In the genomic region with DNA sequence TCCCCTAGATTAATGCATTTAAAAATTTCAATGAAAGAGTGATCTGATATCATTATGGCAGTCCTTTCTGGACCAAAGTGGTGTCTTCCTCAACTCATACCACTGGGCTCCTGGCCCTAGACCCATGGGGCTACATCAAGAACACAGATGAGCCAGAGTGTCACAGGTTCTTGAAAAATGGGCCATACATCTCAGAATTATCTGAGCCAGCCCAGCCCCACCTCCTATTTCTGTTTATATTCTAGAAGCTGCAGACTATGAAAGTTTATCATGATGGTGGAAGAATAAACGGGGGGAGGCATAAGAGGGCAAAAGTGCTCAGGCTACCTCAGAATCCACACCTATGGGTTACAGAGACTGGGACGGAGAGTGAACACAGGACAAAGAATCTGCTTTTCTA, we compare ENCODE assay signal across 34 cellular contexts.
"Had no signal": no experiment of that assay in that cellular context is flagged by ENCODE, and none has a peak within 500 bp of the region (broad histone marks: within the 10 kb centered on the region; RNA-seq: fewer than 3 reads in every experiment).

No MANE protein-coding gene starts in this region.

- H3K4me3 Mint-ChIP-seq: activated B cell treated with CpG ODN at 0.5 μM for 24 hours; activated CD4-positive, alpha-beta memory T cell treated with anti-CD3 and anti-CD28 coated beads for 36 hours; activated CD4-positive, alpha-beta T cell treated with anti-CD3 and anti-CD28 coated beads, Interleukin-2, amount 10 ng/mL, durations not matched to agents 24 days and 14 days; activated CD8-positive, alpha-beta memory T cell treated with anti-CD3 and anti-CD28 coated beads, Interleukin-2, amount 10 ng/mL, durations not matched to agents 7 days and 5 days; activated CD8-positive, alpha-beta T cell treated with anti-CD3 and anti-CD28 coated beads, Interleukin-2, amount 10 ng/mL, durations not matched to agents 7 days and 5 days; activated naive CD4-positive, alpha-beta T cell treated with anti-CD3 and anti-CD28 coated beads, Interleukin-2, amount 10 ng/mL, durations not matched to agents 7 days and 5 days; activated naive CD4-positive, alpha-beta T cell treated with anti-CD3 and anti-CD28 coated beads, Interleukin-2, amount 50 U/mL, for 24 hours; activated naive CD8-positive, alpha-beta T cell; activated naive CD8-positive, alpha-beta T cell treated with anti-CD3 and anti-CD28 coated beads, Interleukin-2, amount 10 ng/mL, durations not matched to agents 7 days and 5 days; activated naive CD8-positive, alpha-beta T cell treated with anti-CD3 and anti-CD28 coated beads, Interleukin-2, amount 50 U/mL, for 24 hours; activated T-cell treated with anti-CD3 and anti-CD28 coated beads, Interleukin-2, amount 50 U/mL, for 24 hours; T-helper 1 cell treated with Interleukin-12 subunit alpha and Interleukin-12 subunit beta and Interleukin-4 antibody, amounts not matched to agents 30 μg/mL and 1 μg/mL, for 36 hours; T-helper 2 cell treated with Interferon-gamma antibody and Interleukin-4, amounts not matched to agents 5 μg/mL and 100 μg/mL, for 36 hours had no signal

- H3K9me3 Mint-ChIP-seq: activated B cell treated with CpG ODN at 0.5 μM for 24 hours; activated CD4-positive, alpha-beta memory T cell treated with anti-CD3 and anti-CD28 coated beads for 36 hours; activated CD4-positive, alpha-beta T cell treated with anti-CD3 and anti-CD28 coated beads, Interleukin-2, amount 10 ng/mL, durations not matched to agents 24 days and 14 days; activated naive CD4-positive, alpha-beta T cell treated with anti-CD3 and anti-CD28 coated beads, Interleukin-2, amount 10 ng/mL, durations not matched to agents 7 days and 5 days; activated naive CD4-positive, alpha-beta T cell treated with anti-CD3 and anti-CD28 coated beads, Interleukin-2, amount 50 U/mL, for 24 hours; activated naive CD8-positive, alpha-beta T cell treated with anti-CD3 and anti-CD28 coated beads, Interleukin-2, amount 10 ng/mL, durations not matched to agents 7 days and 5 days; activated naive CD8-positive, alpha-beta T cell treated with anti-CD3 and anti-CD28 coated beads, Interleukin-2, amount 50 U/mL, for 24 hours; activated T-cell treated with anti-CD3 and anti-CD28 coated beads, Interleukin-2, amount 50 U/mL, for 24 hours; activated T-helper 2 cell treated with anti-CD3 and anti-CD28 coated beads, Interferon-gamma antibody, Interleukin-2, Interleukin-4, amounts not matched to agents 10 μg/mL and 5 μg/mL and 100 μg/mL, durations not matched to agents 14 hours and 24 hours and 36 hours; T-helper 1 cell treated with Interleukin-12 subunit alpha and Interleukin-12 subunit beta and Interleukin-4 antibody, amounts not matched to agents 30 μg/mL and 1 μg/mL, for 36 hours; T-helper 2 cell treated with Interferon-gamma antibody and Interleukin-4, amounts not matched to agents 5 μg/mL and 100 μg/mL, for 36 hours had no signal

- H3K27ac ChIP-seq: ascending aorta, brain microvascular endothelial cell, breast epithelium, VCaP had no signal

- DNase-seq: activated B cell treated with CpG ODN at 0.5 μM for 24 hours; activated CD4-positive, alpha-beta memory T cell treated with anti-CD3 and anti-CD28 coated beads for 36 hours; activated CD4-positive, alpha-beta T cell treated with anti-CD3 and anti-CD28 coated beads for 4 hours; activated CD4-positive, alpha-beta T cell treated with anti-CD3 and anti-CD28 coated beads, Interleukin-2, amount 10 ng/mL, durations not matched to agents 24 days and 14 days; activated CD4-positive, alpha-beta T cell treated with anti-CD3 and anti-CD28 coated beads, Interleukin-2, amount 50 U/mL, for 1 hour; activated CD4-positive, alpha-beta T cell treated with anti-CD3 and anti-CD28 coated beads, Interleukin-2, amount 50 U/mL, for 4 hours; activated CD4-positive, CD25-positive, alpha-beta regulatory T cell treated with anti-CD3 and anti-CD28 coated beads, Interleukin-2, amount 50 U/mL, for 72 hours; activated CD8-positive, alpha-beta memory T cell treated with anti-CD3 and anti-CD28 coated beads for 24 hours; activated CD8-positive, alpha-beta memory T cell treated with anti-CD3 and anti-CD28 coated beads, Interleukin-2, amount 10 ng/mL, durations not matched to agents 7 days and 5 days; activated CD8-positive, alpha-beta memory T cell treated with anti-CD3 and anti-CD28 coated beads, Interleukin-2, amount 50 U/mL, for 48 hours; activated CD8-positive, alpha-beta T cell treated with anti-CD3 and anti-CD28 coated beads, Interleukin-2, amount 10 ng/mL, durations not matched to agents 7 days and 5 days; activated effector memory CD4-positive, alpha-beta T cell treated with Interleukin-2 at 50 U/mL for 16 hours; activated gamma-delta T cell; activated naive CD4-positive, alpha-beta T cell treated with anti-CD3 and anti-CD28 coated beads, Interleukin-2, amount 10 ng/mL, durations not matched to agents 7 days and 5 days; activated naive CD4-positive, alpha-beta T cell treated with Interleukin-2 at 50 U/mL for 16 hours; activated naive CD8-positive, alpha-beta T cell treated with anti-CD3 and anti-CD28 coated beads, Interleukin-2, amount 10 ng/mL, durations not matched to agents 7 days and 5 days; activated naive CD8-positive, alpha-beta T cell treated with anti-CD3 and anti-CD28 coated beads, Interleukin-2, amount 50 U/mL, for 24 hours; activated T-cell treated with anti-CD3 and anti-CD28 coated beads, Interleukin-2, amount 50 U/mL, for 24 hours; activated T-cell treated with anti-CD3 and anti-CD28 coated beads, Interleukin-2, amount 50 U/mL, for 48 hours; amygdala; anterior cingulate cortex; brain microvascular endothelial cell; central memory CD4-positive, alpha-beta T cell; T-helper 1 cell; T-helper 2 cell; T-helper 9 cell had no signal

- ATAC-seq: activated CD8-positive, alpha-beta memory T cell treated with anti-CD3 and anti-CD28 coated beads, Interleukin-2, amount 10 ng/mL, durations not matched to agents 7 days and 5 days; activated CD8-positive, alpha-beta T cell treated with anti-CD3 and anti-CD28 coated beads, Interleukin-2, amount 10 ng/mL, durations not matched to agents 7 days and 5 days; activated naive CD8-positive, alpha-beta T cell treated with anti-CD3 and anti-CD28 coated beads, Interleukin-2, amount 50 U/mL, for 24 hours had no signal

- H3K36me3 ChIP-seq: ascending aorta, brain microvascular endothelial cell, breast epithelium had no signal

- H3K27me3 ChIP-seq: ascending aorta, brain microvascular endothelial cell, breast epithelium had no signal

- H3K36me3 Mint-ChIP-seq: activated CD4-positive, alpha-beta memory T cell treated with anti-CD3 and anti-CD28 coated beads for 36 hours; activated CD8-positive, alpha-beta memory T cell treated with anti-CD3 and anti-CD28 coated beads, Interleukin-2, amount 10 ng/mL, durations not matched to agents 7 days and 5 days; activated naive CD4-positive, alpha-beta T cell treated with anti-CD3 and anti-CD28 coated beads, Interleukin-2, amount 10 ng/mL, durations not matched to agents 7 days and 5 days; activated naive CD4-positive, alpha-beta T cell treated with anti-CD3 and anti-CD28 coated beads, Interleukin-2, amount 50 U/mL, for 24 hours; activated naive CD8-positive, alpha-beta T cell treated with anti-CD3 and anti-CD28 coated beads, Interleukin-2, amount 10 ng/mL, durations not matched to agents 7 days and 5 days had no signal

- H3K9me3 ChIP-seq: ascending aorta, breast epithelium had no signal

- H3K27me3 Mint-ChIP-seq: activated B cell treated with CpG ODN at 0.5 μM for 24 hours; activated CD4-positive, alpha-beta memory T cell treated with anti-CD3 and anti-CD28 coated beads for 36 hours; activated CD4-positive, alpha-beta T cell treated with anti-CD3 and anti-CD28 coated beads, Interleukin-2, amount 10 ng/mL, durations not matched to agents 24 days and 14 days; activated CD8-positive, alpha-beta memory T cell treated with anti-CD3 and anti-CD28 coated beads, Interleukin-2, amount 10 ng/mL, durations not matched to agents 7 days and 5 days; activated naive CD4-positive, alpha-beta T cell treated with anti-CD3 and anti-CD28 coated beads, Interleukin-2, amount 10 ng/mL, durations not matched to agents 7 days and 5 days; activated naive CD8-positive, alpha-beta T cell; activated naive CD8-positive, alpha-beta T cell treated with anti-CD3 and anti-CD28 coated beads, Interleukin-2, amount 10 ng/mL, durations not matched to agents 7 days and 5 days; activated naive CD8-positive, alpha-beta T cell treated with anti-CD3 and anti-CD28 coated beads, Interleukin-2, amount 50 U/mL, for 24 hours; activated T-cell treated with anti-CD3 and anti-CD28 coated beads, Interleukin-2, amount 50 U/mL, for 24 hours had no signal

- H3K4me3 ChIP-seq: ascending aorta, breast epithelium had no signal

- H3K4me1 Mint-ChIP-seq: activated CD4-positive, alpha-beta T cell treated with anti-CD3 and anti-CD28 coated beads, Interleukin-2, amount 10 ng/mL, durations not matched to agents 24 days and 14 days; activated CD8-positive, alpha-beta memory T cell treated with anti-CD3 and anti-CD28 coated beads, Interleukin-2, amount 10 ng/mL, durations not matched to agents 7 days and 5 days; activated naive CD4-positive, alpha-beta T cell treated with anti-CD3 and anti-CD28 coated beads, Interleukin-2, amount 10 ng/mL, durations not matched to agents 7 days and 5 days; activated naive CD4-positive, alpha-beta T cell treated with anti-CD3 and anti-CD28 coated beads, Interleukin-2, amount 50 U/mL, for 24 hours; activated naive CD8-positive, alpha-beta T cell treated with anti-CD3 and anti-CD28 coated beads, Interleukin-2, amount 50 U/mL, for 24 hours had no signal

- H3K27ac Mint-ChIP-seq: activated B cell treated with CpG ODN at 0.5 μM for 24 hours; activated CD4-positive, alpha-beta memory T cell treated with anti-CD3 and anti-CD28 coated beads for 36 hours; activated CD4-positive, alpha-beta T cell treated with anti-CD3 and anti-CD28 coated beads, Interleukin-2, amount 10 ng/mL, durations not matched to agents 24 days and 14 days; activated CD8-positive, alpha-beta memory T cell treated with anti-CD3 and anti-CD28 coated beads, Interleukin-2, amount 10 ng/mL, durations not matched to agents 7 days and 5 days; activated CD8-positive, alpha-beta T cell treated with anti-CD3 and anti-CD28 coated beads, Interleukin-2, amount 10 ng/mL, durations not matched to agents 7 days and 5 days; activated naive CD4-positive, alpha-beta T cell treated with anti-CD3 and anti-CD28 coated beads, Interleukin-2, amount 10 ng/mL, durations not matched to agents 7 days and 5 days; activated naive CD4-positive, alpha-beta T cell treated with anti-CD3 and anti-CD28 coated beads, Interleukin-2, amount 50 U/mL, for 24 hours; activated naive CD8-positive, alpha-beta T cell; activated naive CD8-positive, alpha-beta T cell treated with anti-CD3 and anti-CD28 coated beads, Interleukin-2, amount 10 ng/mL, durations not matched to agents 7 days and 5 days; activated naive CD8-positive, alpha-beta T cell treated with anti-CD3 and anti-CD28 coated beads, Interleukin-2, amount 50 U/mL, for 24 hours; activated T-cell treated with anti-CD3 and anti-CD28 coated beads, Interleukin-2, amount 50 U/mL, for 24 hours; activated T-helper 2 cell treated with anti-CD3 and anti-CD28 coated beads, Interferon-gamma antibody, Interleukin-2, Interleukin-4, amounts not matched to agents 10 μg/mL and 5 μg/mL and 100 μg/mL, durations not matched to agents 14 hours and 24 hours and 36 hours; T-helper 1 cell treated with Interleukin-12 subunit alpha and Interleukin-12 subunit beta and Interleukin-4 antibody, amounts not matched to agents 30 μg/mL and 1 μg/mL, for 36 hours; T-helper 2 cell treated with Interferon-gamma antibody and Interleukin-4, amounts not matched to agents 5 μg/mL and 100 μg/mL, for 36 hours had no signal

- H3K4me1 ChIP-seq: ascending aorta, breast epithelium had no signal
